ENCODE assay signal across 1 cellular context in genomic region chr2:215552144-215552580, GRCh38.
A peak's percentile ranks its signal among the peaks of the same experiment; 100 is the strongest.
TF ChIP-seq lines count a peak whose summit lies in the region.

No MANE protein-coding gene starts in this region.

TF ChIP-seq in HepG2, 621 proteins besides CTCF, POLR2A, EP300 and RAD21 (continued from another document and continues in another):
- no peak for TF ChIP-seq ZNF646 (CRISPR knock-in tag; IDR thresholded peaks at IDR 0.05)
- no peak for TF ChIP-seq ARHGAP35 (CRISPR knock-in tag; IDR thresholded peaks at IDR 0.05; ENCODE audit: borderline replicate concordance)
- TF ChIP-seq ZNF451 (CRISPR knock-in tag; IDR thresholded peaks at IDR 0.05), result no peak
- no peak for TF ChIP-seq ZNF749 (CRISPR knock-in tag; IDR thresholded peaks at IDR 0.05; ENCODE audit: borderline replicate concordance)
- no peak for TF ChIP-seq LCORL (IDR thresholded peaks at IDR 0.05)
- no peak for TF ChIP-seq LCORL (CRISPR knock-in tag; IDR thresholded peaks at IDR 0.05)
- TF ChIP-seq ELF3 (CRISPR knock-in tag; IDR thresholded peaks at IDR 0.05), result peak; percentile 39; the same call in 1 of the 2 replicates
- TF ChIP-seq NCOA2 (CRISPR knock-in tag; IDR thresholded peaks at IDR 0.05), result peak; percentile 87
- TF ChIP-seq AKNA (CRISPR knock-in tag; IDR thresholded peaks at IDR 0.05; ENCODE audit: borderline replicate concordance), result no peak
- TF ChIP-seq PHF8 (CRISPR knock-in tag; IDR thresholded peaks at IDR 0.05), result no peak
- TF ChIP-seq MTA3 (CRISPR knock-in tag; IDR thresholded peaks at IDR 0.05), result no peak
- no peak for TF ChIP-seq ZBTB10 (CRISPR knock-in tag; IDR thresholded peaks at IDR 0.05; ENCODE audit: borderline replicate concordance)
- TF ChIP-seq ZNF224 (CRISPR knock-in tag; IDR thresholded peaks at IDR 0.05), result no peak
- TF ChIP-seq ZNF792 (CRISPR knock-in tag; IDR thresholded peaks at IDR 0.05), result peak; percentile 69; the same call in 1 of the 2 replicates
- no peak for TF ChIP-seq PRPF4 (IDR thresholded peaks at IDR 0.05; ENCODE audit: low read depth, low read length, poor library complexity, severe bottlenecking)
- no peak for TF ChIP-seq ZNF281 (CRISPR knock-in tag; IDR thresholded peaks at IDR 0.05; ENCODE audit: borderline replicate concordance)
- no peak for TF ChIP-seq KDM1A (CRISPR knock-in tag; IDR thresholded peaks at IDR 0.05)
- TF ChIP-seq ZNF570 (CRISPR knock-in tag; IDR thresholded peaks at IDR 0.05; ENCODE audit: borderline replicate concordance), result no peak
- no peak for TF ChIP-seq SRSF1 (optimal IDR thresholded peaks at IDR 0.05; ENCODE audit: low read depth, low read length)
- TF ChIP-seq BCL3 (CRISPR knock-in tag; IDR thresholded peaks at IDR 0.05), result no peak
- TF ChIP-seq SAFB2 (CRISPR knock-in tag; IDR thresholded peaks at IDR 0.05; ENCODE audit: borderline replicate concordance, low read depth), result no peak
- TF ChIP-seq ZC3H4 (CRISPR knock-in tag; IDR thresholded peaks at IDR 0.05; ENCODE audit: borderline replicate concordance), result no peak
- peak; percentile 71 for TF ChIP-seq FOXA3 (CRISPR knock-in tag; IDR thresholded peaks at IDR 0.05)
- no peak for TF ChIP-seq SMAD1 (CRISPR knock-in tag; IDR thresholded peaks at IDR 0.05; ENCODE audit: borderline replicate concordance, low read depth)
- no peak; the same call in 1 of the 2 replicates for TF ChIP-seq REPIN1 (CRISPR knock-in tag; IDR thresholded peaks at IDR 0.05; ENCODE audit: borderline replicate concordance, low read depth)
- TF ChIP-seq ZSCAN25 (CRISPR knock-in tag; IDR thresholded peaks at IDR 0.05), result no peak
- TF ChIP-seq ZBTB20 (CRISPR knock-in tag; IDR thresholded peaks at IDR 0.05; ENCODE audit: borderline replicate concordance, low read depth), result no peak
- no peak for TF ChIP-seq ZNF180 (CRISPR knock-in tag; IDR thresholded peaks at IDR 0.05; ENCODE audit: borderline replicate concordance, low read depth)
- no peak for TF ChIP-seq ZNF780A (CRISPR knock-in tag; IDR thresholded peaks at IDR 0.05)
- TF ChIP-seq TBX3 (IDR thresholded peaks at IDR 0.05; ENCODE audit: borderline replicate concordance), result peak; percentile 67; the same call in 1 of the 2 replicates
- TF ChIP-seq ATF2 (CRISPR knock-in tag; IDR thresholded peaks at IDR 0.05), result 0 out of 2 replicates have a peak, but pooled peaks have one; percentile 51
- no peak for TF ChIP-seq ZFX (CRISPR knock-in tag; IDR thresholded peaks at IDR 0.05; ENCODE audit: low read depth)
- no peak for TF ChIP-seq ZNF713 (CRISPR knock-in tag; IDR thresholded peaks at IDR 0.05)
- TF ChIP-seq ZFP62 (CRISPR knock-in tag; IDR thresholded peaks at IDR 0.05), result no peak
- no peak for TF ChIP-seq ZNF607 (CRISPR knock-in tag; IDR thresholded peaks at IDR 0.05; ENCODE audit: borderline replicate concordance)
- no peak for TF ChIP-seq TGIF2 (CRISPR knock-in tag; IDR thresholded peaks at IDR 0.05)
- no peak for TF ChIP-seq SKIL (CRISPR knock-in tag; IDR thresholded peaks at IDR 0.05; ENCODE audit: borderline replicate concordance)
